ENCODE assay signal across 13 cellular contexts in the genomic region with DNA sequence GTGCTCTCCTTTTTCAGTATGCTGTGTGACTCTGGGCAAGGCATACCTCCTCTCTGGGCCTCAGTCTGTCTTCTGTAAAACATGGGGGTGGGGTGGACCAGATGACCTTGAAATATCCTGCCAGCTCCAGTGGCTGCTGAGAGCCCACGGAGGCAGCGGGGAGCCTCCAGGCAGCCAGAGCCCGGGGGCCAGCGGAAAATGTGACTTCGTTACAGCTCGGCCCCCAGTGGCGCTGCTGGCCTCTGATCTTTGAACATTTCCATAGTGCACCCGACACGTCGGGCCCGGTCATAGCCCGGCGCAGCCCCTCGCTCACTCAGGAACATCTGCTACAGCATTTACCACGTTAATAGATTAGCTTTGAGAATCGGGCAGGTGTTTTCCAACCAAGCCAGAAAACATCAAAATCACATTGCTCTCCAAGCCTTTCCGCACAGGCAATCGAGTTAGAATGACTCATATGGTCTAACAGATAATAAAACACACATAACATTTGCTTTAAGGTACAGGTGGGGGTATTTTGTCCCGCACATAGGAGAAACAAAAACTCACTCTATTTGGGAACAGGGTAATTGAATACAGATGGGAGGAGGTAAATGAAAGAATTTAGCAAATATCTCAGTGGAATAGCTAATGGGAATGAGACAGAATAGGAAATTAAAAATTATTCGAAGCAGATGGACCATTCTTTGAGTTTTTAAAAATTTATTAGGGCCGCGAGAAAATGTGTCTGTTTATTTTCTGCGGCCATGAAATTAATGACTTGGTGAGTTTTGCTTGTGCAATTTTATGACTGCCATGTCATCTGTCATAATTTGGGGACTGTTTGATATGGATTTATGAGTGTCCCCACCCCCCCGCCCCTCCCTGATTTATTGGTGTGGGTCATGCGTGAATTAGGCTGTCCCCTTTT. TPM values are rescaled to one million over a fixed set of nuclear protein-coding genes. Genes with fewer than 3 reads are reported as not detected.
DNase-seq lines count a peak whose midpoint lies in the region; ATAC-seq and TF ChIP-seq lines count a peak whose summit lies in the region.
"Had no signal": no experiment of that assay in that cellular context is flagged by ENCODE, and none has a peak within 500 bp of the region (broad histone marks: within the 10 kb centered on the region; RNA-seq: fewer than 3 reads in every experiment).

No MANE protein-coding gene starts in this region.

- H3K27me3 ChIP-seq in WERI-Rb-1 (ENCODE audit: insufficient read depth, low read depth, severe bottlenecking) (no peaks in the 10 kb centered on the region), esophagus muscularis mucosa (no peaks in the 10 kb centered on the region)

- H3K4me1 ChIP-seq in mucosa of descending colon (ENCODE audit: low read depth) (peaks cover 5% of the 10 kb centered on the region), esophagus muscularis mucosa (no peaks in the 10 kb centered on the region)

- no peak overlapping the region for H3K4me3 ChIP-seq in WERI-Rb-1 (ENCODE audit: low read depth, low read length)
- no peak overlapping the region for H3K4me3 ChIP-seq in mucosa of descending colon
- no peak overlapping the region for H3K4me3 ChIP-seq in esophagus muscularis mucosa

- TF ChIP-seq POLR2A in esophagus muscularis mucosa (IDR thresholded peaks at IDR 0.05; ENCODE audit: low read depth): no peak

- 74% methylated on average over 21 of the region's 25 CpGs for WGBS in esophagus muscularis mucosa

- no peak for TF ChIP-seq EP300 in esophagus muscularis mucosa (IDR thresholded peaks at IDR 0.05)

- peak; percentile 64 for ATAC-seq in mucosa of descending colon

- peak; percentile 75 for DNase-seq in COLO668 (lab: John Stamatoyannopoulos, UW; ENCODE audit: unreplicated experiment)
- DNase-seq in NCI-H1092 treated with DMSO at 0.1 percent for 48 hours (lab: John Stamatoyannopoulos, UW): peak; percentile 64
- peak; percentile 37 for DNase-seq in WERI-Rb-1
- peak in 2 of 3 donors; percentile 36 to 60 for DNase-seq in mucosa of descending colon
- no peak for DNase-seq in GM19238 (ENCODE audit: insufficient read length, low spot score)
- DNase-seq in NCI-H2196 (lab: John Stamatoyannopoulos, UW; ENCODE audit: unreplicated experiment): no peak
- DNase-seq in esophagus muscularis mucosa (ENCODE audit: extremely low spot score): no peak
- no peak for DNase-seq in T-helper 2 cell
- DNase-seq: activated naive CD4-positive, alpha-beta T cell treated with anti-CD3 and anti-CD28 coated beads, Interleukin-2, amount 10 ng/mL, durations not matched to agents 7 days and 5 days; central memory CD4-positive, alpha-beta T cell; GOT3; NCI-H446 treated with DMSO at 0.1 percent for 48 hours; stimulated activated CD4-positive, alpha-beta T cell treated with anti-CD3 and anti-CD28 coated beads, Interleukin-2, amount 100 ng/mL, for 48 hours had no signal

- intact Hi-C loops in mucosa of descending colon (cut with DNase I, micrococcal nuclease) (no loop called here), esophagus muscularis mucosa (cut with DNase I) (no loop called here)

- H3K36me3 ChIP-seq in WERI-Rb-1 (no peaks in the 10 kb centered on the region), mucosa of descending colon (ENCODE audit: low read depth) (no peaks in the 10 kb centered on the region), esophagus muscularis mucosa (no peaks in the 10 kb centered on the region)

- H3K27ac ChIP-seq in WERI-Rb-1 (no peak overlapping the region), esophagus muscularis mucosa (replicated peaks in 1 of 4) (no peak overlapping the region)

- TF ChIP-seq CTCF in WERI-Rb-1 (IDR thresholded peaks at IDR 0.05; ENCODE audit: low read depth, low read length) (no peak), mucosa of descending colon (IDR thresholded peaks at IDR 0.05) (no peak), esophagus muscularis mucosa (IDR thresholded peaks at IDR 0.05) (no peak)

- peaks cover 6% of the 10 kb centered on the region for H3K9me3 ChIP-seq in WERI-Rb-1 (ENCODE audit: severe bottlenecking)
- H3K9me3 ChIP-seq in mucosa of descending colon: no peaks in the 10 kb centered on the region
- no peaks in the 10 kb centered on the region for H3K9me3 ChIP-seq in esophagus muscularis mucosa

RNA-seq across cellular contexts. Expression of gene COMTD1, which starts 26.3 kb away (rescaled TPM):
- total RNA-seq in mucosa of descending colon (10 to 100 TPM; 42.9 to 76.3 (median 72.3) TPM), esophagus muscularis mucosa (10 to 100 TPM; 23.7 to 44.5 (median 28.1) TPM)

RNA-seq across cellular contexts. Expression of gene VDAC2, which starts 51.5 kb away (rescaled TPM):
- total RNA-seq in mucosa of descending colon (100 to 1,000 TPM; 265 to 296 (median 284) TPM), esophagus muscularis mucosa (100 to 1,000 TPM; 194 to 260 (median 234) TPM)

Comparison
In these comparisons a context has a peak if more than half of its experiments do, and no peak if none do; other contexts are left out.
1. DNase-seq: peak in COLO668 (single experiment), NCI-H1092 treated with DMSO at 0.1 percent for 48 hours (single experiment), WERI-Rb-1 (single experiment) and mucosa of descending colon (2 of 3); none in GM19238 (single experiment), NCI-H2196 (single experiment), esophagus muscularis mucosa (single experiment) and T-helper 2 cell (0 of 5).